Comparison of ENCODE assay signal across 16 cellular contexts in genomic region chr18:28125051-28125450, GRCh38. TPM values are rescaled to one million over a fixed set of nuclear protein-coding genes. Genes with fewer than 3 reads are reported as not detected.
DNase-seq lines count a peak whose midpoint lies in the region; ATAC-seq, FAIRE-seq and TF ChIP-seq lines count a peak whose summit lies in the region.
"Had no signal": no experiment of that assay in that cellular context is flagged by ENCODE, and none has a peak within 500 bp of the region (broad histone marks: within the 10 kb centered on the region; RNA-seq: fewer than 3 reads in every experiment).

No MANE protein-coding gene starts in this region.

- H3K27ac Mint-ChIP-seq in astrocyte (ENCODE audit: unreplicated experiment) (peak overlapping the region; percentile 48), type B pancreatic cell (no peak overlapping the region)
- no peak overlapping the region for H3K27ac Mint-ChIP-seq in activated naive CD4-positive, alpha-beta T cell treated with anti-CD3 and anti-CD28 coated beads for 36 hours
- H3K27ac Mint-ChIP-seq: CD4-positive, alpha-beta memory T cell had no signal

- H4K20me1 ChIP-seq in astrocyte (ENCODE audit: insufficient read depth, low read length): peaks cover 44% of the 10 kb centered on the region

- no peaks in the 10 kb centered on the region for H3K27me3 ChIP-seq in right atrium auricular region
- no peaks in the 10 kb centered on the region for H3K27me3 ChIP-seq in right cardiac atrium (ENCODE audit: control insufficient read depth, insufficient read depth)
- no peaks in the 10 kb centered on the region for H3K27me3 ChIP-seq in astrocyte (ENCODE audit: insufficient read depth, low read length)
- no peaks in the 10 kb centered on the region for H3K27me3 ChIP-seq in skeletal muscle satellite cell (ENCODE audit: control insufficient read depth, insufficient read depth, low read length)
- no peaks in the 10 kb centered on the region for H3K27me3 ChIP-seq in psoas muscle (ENCODE audit: insufficient read depth in 3 of 3, low read length in 2 of 3)
- H3K27me3 ChIP-seq: BE2C, MG63 had no signal

- H3K4me2 ChIP-seq in astrocyte (ENCODE audit: low read length) (peak overlapping the region; percentile 45), skeletal muscle satellite cell (ENCODE audit: low read length) (peak overlapping the region; percentile 59)

- intact Hi-C loops in right cardiac atrium (cut with DNase I): no loop called here
- intact Hi-C loops in psoas muscle (cut with DNase I): no loop called here
- intact Hi-C loops in activated naive CD4-positive, alpha-beta T cell treated with anti-CD3 and anti-CD28 coated beads for 36 hours (cut with micrococcal nuclease): no loop called here

- no peaks in the 10 kb centered on the region for H3K9me3 ChIP-seq in right atrium auricular region
- no peaks in the 10 kb centered on the region for H3K9me3 ChIP-seq in right cardiac atrium (ENCODE audit: control insufficient read depth, low read length)
- H3K9me3 ChIP-seq in astrocyte (ENCODE audit: insufficient read depth, low read depth, low read length): no peaks in the 10 kb centered on the region
- no peaks in the 10 kb centered on the region for H3K9me3 ChIP-seq in skeletal muscle satellite cell (replicated peaks; ENCODE audit: low read length)
- no peaks in the 10 kb centered on the region for H3K9me3 ChIP-seq in psoas muscle
- H3K9me3 ChIP-seq: BE2C, MG63 had no signal

- peaks cover 100% of the 10 kb centered on the region for H3K79me2 ChIP-seq in astrocyte (ENCODE audit: insufficient read depth, low read length)

- H3K4me1 ChIP-seq in right atrium auricular region (peaks cover 0 to 47% of the 10 kb centered on the region in 2 donors), right cardiac atrium (ENCODE audit: control insufficient read depth, insufficient read depth, low read length) (peaks cover 11% of the 10 kb centered on the region), astrocyte (ENCODE audit: insufficient read depth, low read length) (peaks cover 23% of the 10 kb centered on the region), skeletal muscle satellite cell (ENCODE audit: control insufficient read depth, insufficient read depth, low read length) (peaks cover 35% of the 10 kb centered on the region), psoas muscle (no peaks in the 10 kb centered on the region)

- no peak overlapping the region for H3K4me3 ChIP-seq in right atrium auricular region
- no peak overlapping the region for H3K4me3 ChIP-seq in right cardiac atrium (ENCODE audit: low read length)
- H3K4me3 ChIP-seq in astrocyte (ENCODE audit: insufficient read depth, low read depth, low read length): no peak overlapping the region
- H3K4me3 ChIP-seq in fibroblast of pulmonary artery (replicated peaks; ENCODE audit: low read depth, low read length): peak overlapping the region; percentile 34
- no peak overlapping the region for H3K4me3 ChIP-seq in skeletal muscle satellite cell (ENCODE audit: low read length)
- H3K4me3 ChIP-seq in psoas muscle: no peak overlapping the region
- H3K4me3 ChIP-seq: MG63 had no signal

- CTCF ChIA-PET in activated naive CD4-positive, alpha-beta T cell treated with anti-CD3 and anti-CD28 coated beads for 36 hours (lab: Charles Lee): no interaction called here

- H3K9me3 Mint-ChIP-seq in astrocyte (ENCODE audit: unreplicated experiment) (no peaks in the 10 kb centered on the region), type B pancreatic cell (peaks cover 5% of the 10 kb centered on the region)
- peaks cover 4% of the 10 kb centered on the region for H3K9me3 Mint-ChIP-seq in activated naive CD4-positive, alpha-beta T cell treated with anti-CD3 and anti-CD28 coated beads for 36 hours

- H3K27me3 Mint-ChIP-seq in astrocyte (ENCODE audit: low read depth, unreplicated experiment): no peaks in the 10 kb centered on the region
- H3K27me3 Mint-ChIP-seq in activated naive CD4-positive, alpha-beta T cell treated with anti-CD3 and anti-CD28 coated beads for 36 hours (ENCODE audit: low read depth): no peaks in the 10 kb centered on the region
- H3K27me3 Mint-ChIP-seq in type B pancreatic cell: no peaks in the 10 kb centered on the region
- H3K27me3 Mint-ChIP-seq: CD4-positive, alpha-beta memory T cell had no signal

- no peak overlapping the region for H2AFZ ChIP-seq in astrocyte (ENCODE audit: low read depth, low read length)

- no peak overlapping the region for H3K9ac ChIP-seq in astrocyte (ENCODE audit: low read length)
- peak overlapping the region; percentile 12 for H3K9ac ChIP-seq in skeletal muscle satellite cell (ENCODE audit: low read depth, low read length)

- DNase-seq in right atrium auricular region (ENCODE audit: low spot score) (no peak), right cardiac atrium (no peak), astrocyte (ENCODE audit: low read depth) (no peak), fibroblast of pulmonary artery (ENCODE audit: low read depth) (peak; percentile 49), psoas muscle (no peak), type B pancreatic cell (ENCODE audit: extremely low spot score, unreplicated experiment) (no peak)
- DNase-seq in activated naive CD4-positive, alpha-beta T cell treated with anti-CD3 and anti-CD28 coated beads for 36 hours: no peak
- DNase-seq: BE2C; CD4-positive, alpha-beta memory T cell; MG63; NCI-H1092 treated with DMSO at 0.1 percent for 48 hours; NCI-H1694; NCI-H2107; NCI-H446 had no signal

- ATAC-seq in right cardiac atrium: no peak
- no peak for ATAC-seq in psoas muscle

- WGBS in right cardiac atrium: 54% methylated on average over 3 of the region's 3 CpGs
- 52 to 67% (median 60%) methylated on average over 3 of the region's 3 CpGs for WGBS in psoas muscle, 3 donors

- TF ChIP-seq CTCF in right atrium auricular region (IDR thresholded peaks at IDR 0.05) (no peak), astrocyte (IDR thresholded peaks at IDR 0.05; ENCODE audit: insufficient read depth, low read depth, low read length) (no peak), fibroblast of pulmonary artery (IDR thresholded peaks at IDR 0.05; ENCODE audit: low read length, missing control alignments) (no peak), psoas muscle (IDR thresholded peaks at IDR 0.05) (no peak), type B pancreatic cell (conservative IDR thresholded peaks at IDR 0.05) (no peak)

- H3K36me3 ChIP-seq in right atrium auricular region (no peaks in the 10 kb centered on the region), astrocyte (ENCODE audit: insufficient read depth, low read length) (peaks cover 12% of the 10 kb centered on the region), skeletal muscle satellite cell (ENCODE audit: insufficient read depth, low read length) (no peaks in the 10 kb centered on the region), psoas muscle (ENCODE audit: insufficient read depth in 1 of 2, low read depth in 1 of 2) (no peaks in the 10 kb centered on the region)
- H3K36me3 ChIP-seq: BE2C, MG63 had no signal

- H3K4me3 Mint-ChIP-seq in astrocyte (ENCODE audit: unreplicated experiment): no peak overlapping the region
- H3K4me3 Mint-ChIP-seq in activated naive CD4-positive, alpha-beta T cell treated with anti-CD3 and anti-CD28 coated beads for 36 hours: no peak overlapping the region
- no peak overlapping the region for H3K4me3 Mint-ChIP-seq in type B pancreatic cell
- H3K4me3 Mint-ChIP-seq: CD4-positive, alpha-beta memory T cell had no signal

- H3K27ac ChIP-seq in right atrium auricular region (peak overlapping the region; percentile 6 to 85), right cardiac atrium (ENCODE audit: low read length) (no peak overlapping the region), astrocyte (ENCODE audit: low read depth, low read length) (peak overlapping the region; percentile 4), psoas muscle (no peak overlapping the region)

- no peak for FAIRE-seq in astrocyte (lab: Jason Lieb, UNC)
- FAIRE-seq: H54 had no signal

- H3K4me1 Mint-ChIP-seq in astrocyte (ENCODE audit: low read depth, unreplicated experiment) (peaks cover 57% of the 10 kb centered on the region), type B pancreatic cell (ENCODE audit: unreplicated experiment) (peaks cover 21% of the 10 kb centered on the region)
- no peaks in the 10 kb centered on the region for H3K4me1 Mint-ChIP-seq in activated naive CD4-positive, alpha-beta T cell treated with anti-CD3 and anti-CD28 coated beads for 36 hours (ENCODE audit: low read depth)
- H3K4me1 Mint-ChIP-seq: CD4-positive, alpha-beta memory T cell had no signal

- H3K36me3 Mint-ChIP-seq in astrocyte (ENCODE audit: low read depth, unreplicated experiment): no peaks in the 10 kb centered on the region
- H3K36me3 Mint-ChIP-seq in activated naive CD4-positive, alpha-beta T cell treated with anti-CD3 and anti-CD28 coated beads for 36 hours (ENCODE audit: low read depth): no peaks in the 10 kb centered on the region
- H3K36me3 Mint-ChIP-seq in type B pancreatic cell: peaks cover 9% of the 10 kb centered on the region
- H3K36me3 Mint-ChIP-seq: CD4-positive, alpha-beta memory T cell had no signal

RNA-seq across cellular contexts. Expression of gene CDH2, which starts 51.9 kb away (rescaled TPM):
- total RNA-seq in right atrium auricular region (100 to 1,000 TPM; 205 to 269 TPM), right cardiac atrium (100 to 1,000 TPM; 204 to 338 (median 262) TPM), astrocyte (326 and 363 TPM in 2 replicates), psoas muscle (1 to 10 TPM in 2 of 4 donors, under 1 TPM in 2; 0.27 to 4.8 (median 1.4) TPM), type B pancreatic cell (ENCODE audit: low replicate concordance) (38.2 and 145 TPM in 2 replicates)
- polyA plus RNA-seq in right cardiac atrium (75.6 TPM), psoas muscle (under 1 TPM; 0.04 to 0.52 (median 0.08) TPM)
- 12.9 and 15.3 TPM in 2 replicates for total RNA-seq in skeletal muscle satellite cell (2012; rRNA removed)
- not detected for total RNA-seq in activated naive CD4-positive, alpha-beta T cell treated with anti-CD3 and anti-CD28 coated beads for 36 hours
- total RNA-seq: CD4-positive, alpha-beta memory T cell had no signal
- polyA plus RNA-seq: CD4-positive, alpha-beta memory T cell had no signal

Comparison
In these comparisons a context has a peak if more than half of its experiments do, and no peak if none do; other contexts are left out.
1. H3K27ac ChIP-seq: peak in right atrium auricular region (2 of 2) and astrocyte (single experiment); none in right cardiac atrium (single experiment) and psoas muscle (single experiment).